ENCODE assay signal across 2 cellular contexts in the genomic region with DNA sequence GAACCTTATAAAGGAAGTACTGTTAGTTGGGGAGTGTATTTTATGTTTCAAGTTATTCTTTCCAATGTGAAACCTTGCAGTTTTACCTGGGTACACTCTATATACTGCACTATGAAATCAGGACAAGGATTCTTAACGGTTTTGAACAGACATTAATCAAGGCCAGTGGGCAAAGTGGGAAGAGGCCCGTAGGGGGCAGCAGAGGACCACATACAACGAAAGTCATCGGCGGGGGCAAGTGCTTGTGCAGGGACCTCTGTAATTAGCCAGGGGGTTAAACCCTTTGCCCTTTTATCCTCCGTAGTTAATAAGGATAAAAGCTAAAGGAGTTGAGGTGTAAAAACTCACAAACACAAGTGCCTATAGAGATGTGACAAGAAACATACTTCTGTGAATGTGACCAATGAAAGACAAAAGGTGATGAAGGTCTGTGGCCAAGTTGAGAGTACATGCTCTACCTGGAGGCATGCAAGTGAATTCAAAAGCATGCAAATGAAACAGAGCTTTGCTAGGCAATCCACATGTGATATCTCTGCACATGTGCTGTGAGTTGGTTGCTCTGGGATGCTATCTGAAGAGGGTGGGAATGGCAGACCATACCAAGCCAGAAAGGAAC.
TF ChIP-seq lines count a peak whose summit lies in the region.

No MANE protein-coding gene starts in this region.

TF ChIP-seq in A549, 52 proteins besides CTCF, POLR2A, EP300 and RAD21:
- TF ChIP-seq KDM5A (IDR thresholded peaks at IDR 0.05) (no peak), KDM1A (IDR thresholded peaks at IDR 0.05; ENCODE audit: low read depth) (no peak), CEBPB (IDR thresholded peaks at IDR 0.05) (no peak), SMC3 (IDR thresholded peaks at IDR 0.05) (peak; percentile 33; the same call in 1 of the 3 replicates)

TF ChIP-seq in H1, 55 proteins besides CTCF, POLR2A, EP300 and RAD21:
- TF ChIP-seq, protein P1, sequence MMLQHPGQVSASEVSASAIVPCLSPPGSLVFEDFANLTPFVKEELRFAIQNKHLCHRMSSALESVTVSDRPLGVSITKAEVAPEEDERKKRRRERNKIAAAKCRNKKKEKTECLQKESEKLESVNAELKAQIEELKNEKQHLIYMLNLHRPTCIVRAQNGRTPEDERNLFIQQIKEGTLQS (IDR thresholded peaks at IDR 0.05; ENCODE audit: insufficient read depth, low read depth, low read length), result no peak
- TF ChIP-seq PHF8 (conservative IDR thresholded peaks at IDR 0.05; ENCODE audit: low read depth, low read length) (no peak), NANOG (IDR thresholded peaks at IDR 0.05; ENCODE audit: insufficient read depth, low read depth, low read length, poor library complexity, severe bottlenecking) (peak; percentile 15), TBP (IDR thresholded peaks at IDR 0.05; ENCODE audit: low read depth, low read length) (no peak), BRCA1 (IDR thresholded peaks at IDR 0.05; ENCODE audit: low read depth, low read length) (0 out of 2 replicates have a peak, but pooled peaks have one; percentile 14)
